In the genomic region with DNA sequence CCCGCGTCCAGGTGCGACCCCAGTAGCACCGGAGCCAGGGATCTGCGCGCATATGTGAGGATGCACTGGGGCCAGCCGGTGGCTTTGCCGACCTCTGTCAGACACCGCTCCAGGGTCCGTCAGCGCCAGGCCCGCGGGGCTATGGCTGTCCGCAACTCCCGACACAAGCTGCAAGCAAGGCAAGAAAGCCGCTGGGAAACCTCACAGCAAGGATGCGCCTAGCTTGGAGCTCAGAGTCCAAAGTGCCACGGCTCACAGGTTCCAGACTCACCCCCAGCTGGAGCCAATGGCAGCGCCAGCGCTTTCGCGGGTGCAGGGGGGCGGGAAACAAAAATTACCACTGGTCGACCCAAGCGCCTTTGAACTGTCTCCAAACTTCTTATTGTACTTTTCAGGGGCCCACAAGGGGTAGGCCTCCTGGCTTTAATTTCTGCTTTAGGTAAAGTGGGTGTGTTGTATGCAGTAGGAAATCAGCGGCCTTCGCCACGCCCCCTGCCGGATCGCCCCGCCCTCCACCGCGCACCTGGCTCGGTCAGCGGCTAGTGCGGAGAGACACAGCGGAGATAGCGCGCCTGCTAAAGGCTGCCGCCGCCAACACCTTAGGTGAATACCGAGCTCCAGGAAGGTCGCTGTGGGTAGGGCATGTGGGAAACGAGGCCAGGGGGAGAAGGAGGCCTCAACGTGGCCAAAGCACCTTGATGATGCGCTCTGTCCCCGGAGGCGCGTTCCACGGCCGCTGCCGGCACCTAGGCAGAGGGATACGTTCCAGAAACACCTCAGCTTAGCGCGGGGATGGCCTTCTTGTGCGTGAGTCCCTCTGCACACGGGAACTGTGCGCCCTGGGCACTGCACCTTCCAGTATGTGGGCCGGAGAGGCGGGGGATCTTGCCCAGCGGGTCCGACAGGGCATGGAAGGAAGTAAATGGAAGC, we compare ENCODE assay signal across 8 cellular contexts.
DNase-seq lines count a peak whose midpoint lies in the region.

No MANE protein-coding gene starts in this region.

- DNase-seq in ELF-1 (ENCODE audit: low read depth, low spot score): peak; percentile 77
- DNase-seq in NCI-H2196 treated with DMSO at 0.1 percent for 48 hours (lab: John Stamatoyannopoulos, UW; ENCODE audit: unreplicated experiment): peak; percentile 39
- DNase-seq in activated effector memory CD4-positive, alpha-beta T cell treated with anti-CD3 and anti-CD28 coated beads, Interleukin-2, amount 50 U/mL, for 16 hours: peak; percentile 92
- peak; percentile 52 for DNase-seq in kidney tubule cell (ENCODE audit: low spot score)
- DNase-seq in stimulated activated CD8-positive, alpha-beta memory T cell treated with anti-CD3 and anti-CD28 coated beads, Interleukin-2, amount 100 ng/mL, for 48 hours (ENCODE audit: low read depth in 2 of 2): peak; percentile 28 to 66
- no peak for DNase-seq in NCI-H446 treated with DMSO at 0.1 percent for 48 hours (lab: John Stamatoyannopoulos, UW)
- DNase-seq in Kasumi-1 (lab: John Stamatoyannopoulos, UW): no peak
- no peak for DNase-seq in pons (ENCODE audit: low spot score)

Comparison
In these comparisons a context has a peak if more than half of its experiments do, and no peak if none do; other contexts are left out.
1. DNase-seq: peak in ELF-1 (single experiment), NCI-H2196 treated with DMSO at 0.1 percent for 48 hours (single experiment), activated effector memory CD4-positive, alpha-beta T cell treated with anti-CD3 and anti-CD28 coated beads, Interleukin-2, amount 50 U/mL, for 16 hours (single experiment), kidney tubule cell (single experiment) and stimulated activated CD8-positive, alpha-beta memory T cell treated with anti-CD3 and anti-CD28 coated beads, Interleukin-2, amount 100 ng/mL, for 48 hours (2 of 2); none in NCI-H446 treated with DMSO at 0.1 percent for 48 hours (single experiment), Kasumi-1 (0 of 2) and pons (single experiment).